2 cellular contexts compared by ENCODE assay signal in the genomic region with DNA sequence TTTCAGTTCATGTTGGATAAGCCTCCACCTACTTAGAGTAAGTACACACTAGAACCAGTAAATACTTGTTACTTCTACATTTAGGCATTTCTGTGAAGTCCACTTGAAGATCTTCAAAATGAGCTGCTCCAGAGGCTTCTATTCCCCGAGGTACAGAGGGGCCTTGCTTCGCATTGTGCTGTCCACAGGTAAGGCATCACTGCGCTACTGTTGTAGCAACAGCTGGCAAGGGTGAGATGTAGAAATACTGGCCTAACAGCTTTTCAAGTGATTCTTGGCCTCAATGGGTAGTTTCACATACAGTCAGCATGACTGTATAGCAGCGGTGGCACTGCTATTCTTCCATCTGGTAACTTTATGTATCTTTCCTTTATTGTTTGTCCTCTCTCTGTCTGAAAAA. TPM values are rescaled to one million over a fixed set of nuclear protein-coding genes. Genes with fewer than 3 reads are reported as not detected.
"Had no signal": no experiment of that assay in that cellular context is flagged by ENCODE, and none has a peak within 500 bp of the region (broad histone marks: within the 10 kb centered on the region; RNA-seq: fewer than 3 reads in every experiment).

No MANE protein-coding gene starts in this region.

RNA-seq across cellular contexts. Expression of a gene that starts 4.7 kb away (rescaled TPM):
- total RNA-seq: G401 had no signal

RNA-seq across cellular contexts. Expression of a gene that starts 49.0 kb away (rescaled TPM):
- total RNA-seq: G401, GM12878 had no signal
